Comparison of ENCODE assay signal across 12 cellular contexts in genomic region chr17:64502021-64502420, GRCh38. TPM values are rescaled to one million over a fixed set of nuclear protein-coding genes. Genes with fewer than 3 reads are reported as not detected.
DNase-seq lines count a peak whose midpoint lies in the region; ATAC-seq, FAIRE-seq and TF ChIP-seq lines count a peak whose summit lies in the region.
"Had no signal": no experiment of that assay in that cellular context is flagged by ENCODE, and none has a peak within 500 bp of the region (broad histone marks: within the 10 kb centered on the region; RNA-seq: fewer than 3 reads in every experiment).

No MANE protein-coding gene starts in this region.

- TF ChIP-seq EP300 in GM12878 (IDR thresholded peaks at IDR 0.05; ENCODE audit: borderline replicate concordance in 1 of 2, control insufficient read depth in 1 of 2, low read depth in 2 of 2, low read length in 2 of 2) = no peak

- in situ Hi-C loops in GM12878 (cut with MboI) = loop anchor here (10.0 kb wide), 2 partner anchors 143 to 657 kb away; partner anchors contain the start of gene SMARCD2

- peak overlapping the region; percentile 99 for H3K4me3 Mint-ChIP-seq in CD4-positive, alpha-beta T cell
- H3K4me3 Mint-ChIP-seq in HFFc6 = peak overlapping the region; percentile 98
- peak overlapping the region in 8 of 10 donors; percentile 16 to 100 (median 62) for H3K4me3 Mint-ChIP-seq in naive thymus-derived CD4-positive, alpha-beta T cell

- H3K27ac ChIP-seq in CD4-positive, alpha-beta T cell (ENCODE audit: low read depth, low read length) = no peak overlapping the region
- H3K27ac ChIP-seq in GM12878 (ENCODE audit: control insufficient read depth, insufficient read depth) = no peak overlapping the region
- peak overlapping the region; percentile 20 for H3K27ac ChIP-seq in naive thymus-derived CD4-positive, alpha-beta T cell (ENCODE audit: low read depth, low read length)
- H3K27ac ChIP-seq in Peyer's patch = peak overlapping the region in 1 of 4 donors; percentile 31

- H3K4me2 ChIP-seq in GM12878 (ENCODE audit: control insufficient read depth, insufficient read depth) = peak overlapping the region; percentile 74; the same call in 1 of the 2 replicates

- peaks cover 10% of the 10 kb centered on the region for H4K20me1 ChIP-seq in GM12878 (ENCODE audit: control insufficient read depth, insufficient read depth)

- no peaks in the 10 kb centered on the region for H3K27me3 ChIP-seq in CD4-positive, alpha-beta T cell (ENCODE audit: control insufficient read depth, insufficient read depth, low read length)
- H3K27me3 ChIP-seq in GM12878 (replicated peaks in 1 of 2; ENCODE audit: control insufficient read depth in 2 of 2, insufficient read depth in 2 of 2, low read length in 1 of 2) = no peaks in the 10 kb centered on the region
- no peaks in the 10 kb centered on the region for H3K27me3 ChIP-seq in naive thymus-derived CD4-positive, alpha-beta T cell (ENCODE audit: control insufficient read depth in 2 of 2, insufficient read depth in 2 of 2, low read length in 2 of 2)
- no peaks in the 10 kb centered on the region for H3K27me3 ChIP-seq in Peyer's patch
- H3K27me3 ChIP-seq: ascending aorta had no signal

- SMC1A ChIA-PET in GM12878 (lab: Charles Lee; ENCODE audit: uncharacterized antibody, unreplicated experiment) = interaction anchor here (0.9 to 1.2 kb wide), 3 partner anchors 13 to 147 kb away, joined by 3 to 5 read pairs (median 5); no protein-coding TSS in a partner anchor

- POLR2A ChIA-PET in CD4-positive, alpha-beta T cell (lab: Charles Lee) = interaction anchor here (1.0 to 7.4 kb wide), 5 partner anchors 8 to 148 kb away, joined by 3 to 453 read pairs (median 5); partner anchors contain the start of gene POLG2
- POLR2A ChIA-PET in GM12878 (lab: Charles Lee) = interaction anchor here (0.6 kb wide), 1 partner anchor 10 kb away, joined by 3 read pairs; no protein-coding TSS in a partner anchor
- POLR2A ChIA-PET in naive thymus-derived CD4-positive, alpha-beta T cell (lab: Charles Lee) = interaction anchor here (0.7 to 1.1 kb wide), 5 partner anchors 8 to 80 kb away, joined by 3 to 4 read pairs (median 3); no protein-coding TSS in a partner anchor

- no peaks in the 10 kb centered on the region for H3K9me3 Mint-ChIP-seq in CD4-positive, alpha-beta T cell
- peaks cover 13% of the 10 kb centered on the region for H3K9me3 Mint-ChIP-seq in HFFc6
- H3K9me3 Mint-ChIP-seq in naive thymus-derived CD4-positive, alpha-beta T cell = peaks cover 0 to 53% (median 0%) of the 10 kb centered on the region in 11 donors

- no peaks in the 10 kb centered on the region for H3K9me3 ChIP-seq in CD4-positive, alpha-beta T cell (ENCODE audit: control insufficient read depth, low read length)
- H3K9me3 ChIP-seq in GM12878 (replicated peaks; ENCODE audit: control insufficient read depth, insufficient read depth, low read length) = no peaks in the 10 kb centered on the region
- no peaks in the 10 kb centered on the region for H3K9me3 ChIP-seq in naive thymus-derived CD4-positive, alpha-beta T cell (ENCODE audit: control insufficient read depth in 2 of 3, low read length in 3 of 3)
- H3K9me3 ChIP-seq in Peyer's patch = no peaks in the 10 kb centered on the region
- H3K9me3 ChIP-seq: ascending aorta had no signal

- no peak overlapping the region for H2AFZ ChIP-seq in GM12878 (ENCODE audit: control insufficient read depth, low read depth, low read length)

- CTCF ChIA-PET in CD4-positive, alpha-beta T cell (lab: Charles Lee) = interaction anchor here (1.2 kb wide), 1 partner anchor 11 kb away, joined by 4 read pairs; no protein-coding TSS in a partner anchor
- CTCF ChIA-PET in GM12878 (lab: Yijun Ruan, JAX) = interaction anchor here (1.8 to 17.7 kb wide), 3 partner anchors 8 to 147 kb away, joined by 8 to 350 read pairs (median 89); partner anchors contain the start of gene POLG2
- CTCF ChIA-PET in naive thymus-derived CD4-positive, alpha-beta T cell (lab: Charles Lee) = interaction anchor here (1.0 to 1.2 kb wide), 2 partner anchors 81 to 82 kb away, joined by 4 to 8 read pairs; no protein-coding TSS in a partner anchor

- H3K79me2 ChIP-seq in GM12878 (ENCODE audit: control insufficient read depth, insufficient read depth, low read length) = peaks cover 64% of the 10 kb centered on the region

- H3K4me3 ChIP-seq in GM12878 (no peak overlapping the region), Peyer's patch (peak overlapping the region in 1 of 4 donors; percentile 0)
- H3K4me3 ChIP-seq in naive thymus-derived CD4-positive, alpha-beta T cell (ENCODE audit: low read length) = no peak overlapping the region

- RAD21 ChIA-PET in GM12878 (lab: Charles Lee; ENCODE audit: unreplicated experiment) = interaction anchor here (1.1 kb wide), 1 partner anchor 82 kb away, joined by 3 read pairs; no protein-coding TSS in a partner anchor

- no peak for DNase-seq in CD4-positive, alpha-beta T cell
- DNase-seq in HFFc6 (no peak), GM12878 (ENCODE audit: low read depth, low spot score) (no peak), NCI-H2227 (lab: John Stamatoyannopoulos, UW; ENCODE audit: unreplicated experiment) (no peak), Peyer's patch (no peak)
- DNase-seq in naive thymus-derived CD4-positive, alpha-beta T cell = peak in 3 of 9 donors; percentile 16 to 24 (median 17)
- no peak for DNase-seq in NK-92 treated with Interleukin-12 subunit alpha and Interleukin-12 subunit beta, amount 100 ng/mL, for 24 hours (lab: John Stamatoyannopoulos, UW)
- DNase-seq: KG1 had no signal

- H3K9ac ChIP-seq in GM12878 (ENCODE audit: control insufficient read depth, insufficient read depth, low read length) = no peak overlapping the region

- H3K4me1 Mint-ChIP-seq in CD4-positive, alpha-beta T cell (ENCODE audit: low read depth) = peaks cover 81% of the 10 kb centered on the region
- peaks cover 79% of the 10 kb centered on the region for H3K4me1 Mint-ChIP-seq in HFFc6 (ENCODE audit: low read depth)
- H3K4me1 Mint-ChIP-seq in naive thymus-derived CD4-positive, alpha-beta T cell = peaks cover 37 to 85% (median 75%) of the 10 kb centered on the region in 7 donors

- peaks cover 100% of the 10 kb centered on the region for H3K36me3 Mint-ChIP-seq in CD4-positive, alpha-beta T cell (ENCODE audit: low read depth)
- H3K36me3 Mint-ChIP-seq in HFFc6 (ENCODE audit: low read depth) = peaks cover 80% of the 10 kb centered on the region
- peaks cover 17 to 80% (median 57%) of the 10 kb centered on the region in 5 donors for H3K36me3 Mint-ChIP-seq in naive thymus-derived CD4-positive, alpha-beta T cell

- TF ChIP-seq CTCF in CD4-positive, alpha-beta T cell (IDR thresholded peaks at IDR 0.05) = no peak
- TF ChIP-seq CTCF in HFFc6 (IDR thresholded peaks at IDR 0.05) (no peak), GM12878 (IDR thresholded peaks at IDR 0.05 in 2 of 3, conservative IDR thresholded peaks at IDR 0.05 in 1 of 3; ENCODE audit: control insufficient read depth in 2 of 3, extremely low read depth in 1 of 3, insufficient read depth in 1 of 3, low read depth in 3 of 3, low read length in 3 of 3) (no peak), Peyer's patch (IDR thresholded peaks at IDR 0.05) (no peak)

- intact Hi-C loops in CD4-positive, alpha-beta T cell (cut with DNase I, micrococcal nuclease) = loop anchor here (10.0 kb wide), 2 partner anchors 357 to 477 kb away; partner anchors contain the start of gene ICAM2 (in 1 of the 2)
- intact Hi-C loops in GM12878 (cut with micrococcal nuclease; ENCODE audit: unreplicated experiment) = no loop called here
- intact Hi-C loops in naive thymus-derived CD4-positive, alpha-beta T cell (cut with micrococcal nuclease) = loop anchor here in 1 of 2 donors (10.0 kb wide), 1 partner anchor 413 kb away; the partner anchor contains the start of gene LRRC37A3

- WGBS in GM12878 (ENCODE audit: insufficient coverage, insufficient replicate concordance, low lambda C conversion rate, missing lambda C conversion rate) = 100% methylated on average over 3 of the region's 3 CpGs

- no peak for ATAC-seq in CD4-positive, alpha-beta T cell (ENCODE audit: poor library complexity)
- ATAC-seq in GM12878 (no peak), GM19351 (IDR thresholded peaks at IDR 0.05; ENCODE audit: unreplicated experiment) (no peak)
- ATAC-seq in naive thymus-derived CD4-positive, alpha-beta T cell = no peak
- ATAC-seq: activated CD4-positive, CD25-positive, alpha-beta regulatory T cell treated with anti-CD3 and anti-CD28 coated beads, Interleukin-2, amount 50 U/mL, for 24 hours had no signal

- no peak for TF ChIP-seq RAD21 in GM12878 (IDR thresholded peaks at IDR 0.05; ENCODE audit: insufficient read depth, low read depth, low read length)

- H3K36me3 ChIP-seq in GM12878 (ENCODE audit: control insufficient read depth in 2 of 2, insufficient read depth in 2 of 2, low read length in 1 of 2) (peaks cover 14 to 45% of the 10 kb centered on the region in 2 experiments), Peyer's patch (peaks cover 0 to 67% (median 6%) of the 10 kb centered on the region in 3 donors)
- peaks cover 51 to 80% (median 64%) of the 10 kb centered on the region in 3 experiments for H3K36me3 ChIP-seq in naive thymus-derived CD4-positive, alpha-beta T cell (ENCODE audit: control insufficient read depth in 2 of 3, insufficient read depth in 3 of 3, low read length in 3 of 3)

- FAIRE-seq in GM12878 (lab: Jason Lieb, UNC) = no peak
- FAIRE-seq: D721Med had no signal

- TF ChIP-seq POLR2A in GM12878 (IDR thresholded peaks at IDR 0.05; ENCODE audit: low read depth, low read length) (no peak), Peyer's patch (IDR thresholded peaks at IDR 0.05) (no peak)

- BruUV-seq in GM12878 (replicated peaks; lab: Mats Ljungman, UMichigan) = no TSS peak

- H3K27me3 Mint-ChIP-seq in CD4-positive, alpha-beta T cell = no peaks in the 10 kb centered on the region
- H3K27me3 Mint-ChIP-seq in HFFc6 (ENCODE audit: insufficient read depth) = peaks cover 43% of the 10 kb centered on the region
- peaks cover 0 to 11% (median 0%) of the 10 kb centered on the region in 5 donors for H3K27me3 Mint-ChIP-seq in naive thymus-derived CD4-positive, alpha-beta T cell

- peak overlapping the region; percentile 99 for H3K27ac Mint-ChIP-seq in CD4-positive, alpha-beta T cell
- peak overlapping the region; percentile 100 for H3K27ac Mint-ChIP-seq in HFFc6
- peak overlapping the region; percentile 51 to 100 (median 84) for H3K27ac Mint-ChIP-seq in naive thymus-derived CD4-positive, alpha-beta T cell

- H3K4me1 ChIP-seq in GM12878 (ENCODE audit: control insufficient read depth, insufficient read depth, low read length) (peaks cover 15% of the 10 kb centered on the region; the same call in 1 of the 2 replicates), Peyer's patch (peaks cover 0 to 62% (median 6%) of the 10 kb centered on the region in 4 donors)
- H3K4me1 ChIP-seq in naive thymus-derived CD4-positive, alpha-beta T cell (ENCODE audit: control insufficient read depth in 2 of 2, insufficient read depth in 2 of 2, low read length in 2 of 2) = peaks cover 35 to 46% of the 10 kb centered on the region in 2 donors

RNA-seq across cellular contexts. Expression of gene DDX5, which starts 4.1 kb away (rescaled TPM):
- total RNA-seq in CD4-positive, alpha-beta T cell = 1,000 to 10,000 TPM; 2,388 to 2,534 TPM
- total RNA-seq in HFFc6 (2021; fragmentation: NEBNext Ultra II Directional; extraction: Animal tissue kit (Norgen Biotek cat#: 25700)) = 100 to 1,000 TPM; 537 to 635 (median 600) TPM
- 814 and 838 TPM in 2 replicates for total RNA-seq in GM12878 (2013; cell fraction: nucleolus; rRNA removed)
- total RNA-seq in GM12878 (2014; rRNA removed) (257 and 299 TPM in 2 replicates), GM12878 (2014; rRNA removed; fragmentation: Illumina TruSeq; extraction: Trizol) (482 and 485 TPM in 2 replicates), GM12878 (2021) (713 and 715 TPM in 2 replicates), Peyer's patch (1,000 to 10,000 TPM in 1 of 4 donors, 100 to 1,000 TPM in 3; 381 to 1,017 (median 503) TPM)
- polyA plus RNA-seq in GM12878 (2011; ENCODE audit: low read depth) = 329 TPM
- polyA plus RNA-seq in GM12878 (2011; rRNA removed) (766 and 1,007 TPM in 2 replicates), GM12878 (2014; fragmentation: Illumina TruSeq; extraction: Trizol) (689 and 910 TPM in 2 replicates), GM12878 (2014; fragmentation: Nextera tagmentation; extraction: Ambion mirVana) (100 to 1,000 TPM; 530 to 888 TPM), GM12878 (2014; rRNA removed) (1,062 and 1,423 TPM in 2 replicates), GM12878 (2016; fragmentation: Nextera tagmentation; extraction: Ambion mirVana) (100 to 1,000 TPM; 723 to 740 TPM)
- 509 and 785 TPM in 2 replicates for polyA plus RNA-seq in GM12878 (2011; cell fraction: cytosol; rRNA removed)
- 2,281 and 3,127 TPM in 2 replicates for polyA plus RNA-seq in GM12878 (2011; cell fraction: nucleus; rRNA removed)
- 326 and 388 TPM in 2 replicates for polyA plus RNA-seq in GM12878 (2012)
- polyA minus RNA-seq in GM12878 (2011; rRNA and poly(A)+ RNA removed) = 294 and 317 TPM in 2 replicates
- polyA minus RNA-seq in GM12878 (2011; cell fraction: cytosol; rRNA and poly(A)+ RNA removed) = 228 and 246 TPM in 2 replicates
- polyA minus RNA-seq in GM12878 (2011; cell fraction: nucleus; rRNA and poly(A)+ RNA removed) = 742 and 1,263 TPM in 2 replicates
- total RNA-seq in naive thymus-derived CD4-positive, alpha-beta T cell = 1,000 to 10,000 TPM in 4 of 5 experiments, 100 to 1,000 TPM in 1; 781 to 2,704 (median 1,632) TPM
- polyA plus RNA-seq in naive thymus-derived CD4-positive, alpha-beta T cell = 1,000 to 10,000 TPM; 1,423 to 1,510 TPM

RNA-seq across cellular contexts. Expression of gene CEP95, which starts 4.8 kb away (rescaled TPM):
- total RNA-seq in CD4-positive, alpha-beta T cell = 100 to 1,000 TPM; 256 to 269 TPM
- 10 to 100 TPM in 5 of 6 experiments, 1 to 10 TPM in 1; 9.0 to 13.0 (median 11.5) TPM for total RNA-seq in HFFc6 (2021; fragmentation: NEBNext Ultra II Directional; extraction: Animal tissue kit (Norgen Biotek cat#: 25700))
- 185 and 189 TPM in 2 replicates for total RNA-seq in GM12878 (2013; cell fraction: nucleolus; rRNA removed)
- total RNA-seq in GM12878 (2014; rRNA removed) (28.4 and 31.3 TPM in 2 replicates), GM12878 (2014; rRNA removed; fragmentation: Illumina TruSeq; extraction: Trizol) (35.1 and 36.6 TPM in 2 replicates), GM12878 (2021) (25.0 and 27.8 TPM in 2 replicates), Peyer's patch (100 to 1,000 TPM in 1 of 4 donors, 10 to 100 TPM in 3; 51.1 to 187 (median 79.4) TPM)
- polyA plus RNA-seq in GM12878 (2011; ENCODE audit: low read depth) = 30.9 TPM
- polyA plus RNA-seq in GM12878 (2011; rRNA removed) (54.9 and 76.9 TPM in 2 replicates), GM12878 (2014; fragmentation: Illumina TruSeq; extraction: Trizol) (37.2 and 41.8 TPM in 2 replicates), GM12878 (2014; fragmentation: Nextera tagmentation; extraction: Ambion mirVana) (10 to 100 TPM; 17.7 to 22.6 TPM), GM12878 (2014; rRNA removed) (32.9 and 36.6 TPM in 2 replicates), GM12878 (2016; fragmentation: Nextera tagmentation; extraction: Ambion mirVana) (10 to 100 TPM; 24.7 to 25.5 TPM)
- polyA plus RNA-seq in GM12878 (2011; cell fraction: cytosol; rRNA removed) = 14.0 and 14.4 TPM in 2 replicates
- 89.8 and 130 TPM in 2 replicates for polyA plus RNA-seq in GM12878 (2011; cell fraction: nucleus; rRNA removed)
- polyA plus RNA-seq in GM12878 (2012) = 37.3 and 43.4 TPM in 2 replicates
- 29.8 and 30.0 TPM in 2 replicates for polyA minus RNA-seq in GM12878 (2011; rRNA and poly(A)+ RNA removed)
- polyA minus RNA-seq in GM12878 (2011; cell fraction: cytosol; rRNA and poly(A)+ RNA removed) = 10.2 and 22.7 TPM in 2 replicates
- 38.3 and 61.3 TPM in 2 replicates for polyA minus RNA-seq in GM12878 (2011; cell fraction: nucleus; rRNA and poly(A)+ RNA removed)
- total RNA-seq in naive thymus-derived CD4-positive, alpha-beta T cell = 100 to 1,000 TPM in 4 of 5 experiments, 10 to 100 TPM in 1; 46.7 to 192 (median 115) TPM
- 10 to 100 TPM; 11.3 to 16.6 TPM for polyA plus RNA-seq in naive thymus-derived CD4-positive, alpha-beta T cell

RNA-seq across cellular contexts. Expression of gene POLG2, which starts 5.2 kb away (rescaled TPM):
- total RNA-seq in CD4-positive, alpha-beta T cell = 10 to 100 TPM; 32.8 to 34.1 TPM
- 10 to 100 TPM in 1 of 6 experiments, 1 to 10 TPM in 5; 6.5 to 11.8 (median 7.3) TPM for total RNA-seq in HFFc6 (2021; fragmentation: NEBNext Ultra II Directional; extraction: Animal tissue kit (Norgen Biotek cat#: 25700))
- total RNA-seq in GM12878 (2013; cell fraction: nucleolus; rRNA removed) = 67.1 and 73.4 TPM in 2 replicates
- 17.1 and 18.0 TPM in 2 replicates for total RNA-seq in GM12878 (2014; rRNA removed)
- total RNA-seq in GM12878 (2014; rRNA removed; fragmentation: Illumina TruSeq; extraction: Trizol) = 22.0 and 22.8 TPM in 2 replicates
- total RNA-seq in GM12878 (2021) = 20.6 and 27.3 TPM in 2 replicates
- 11.2 TPM for polyA plus RNA-seq in GM12878 (2011; ENCODE audit: low read depth)
- 24.8 and 32.9 TPM in 2 replicates for polyA plus RNA-seq in GM12878 (2011; rRNA removed)
- polyA plus RNA-seq in GM12878 (2011; cell fraction: cytosol; rRNA removed) = 10.6 and 12.0 TPM in 2 replicates
- 28.2 and 31.3 TPM in 2 replicates for polyA plus RNA-seq in GM12878 (2011; cell fraction: nucleus; rRNA removed)
- polyA plus RNA-seq in GM12878 (2012) = 17.8 and 18.2 TPM in 2 replicates
- 22.4 and 24.9 TPM in 2 replicates for polyA plus RNA-seq in GM12878 (2014; fragmentation: Illumina TruSeq; extraction: Trizol)
- polyA plus RNA-seq in GM12878 (2014; fragmentation: Nextera tagmentation; extraction: Ambion mirVana) = 10 to 100 TPM; 10.2 to 13.5 TPM
- polyA plus RNA-seq in GM12878 (2014; rRNA removed) = 22.3 and 27.7 TPM in 2 replicates
- 10 to 100 TPM; 22.1 to 26.7 TPM for polyA plus RNA-seq in GM12878 (2016; fragmentation: Nextera tagmentation; extraction: Ambion mirVana)
- 10.4 and 12.3 TPM in 2 replicates for polyA minus RNA-seq in GM12878 (2011; rRNA and poly(A)+ RNA removed)
- polyA minus RNA-seq in GM12878 (2011; cell fraction: cytosol; rRNA and poly(A)+ RNA removed) = 4.7 and 9.5 TPM in 2 replicates
- 19.0 and 23.3 TPM in 2 replicates for polyA minus RNA-seq in GM12878 (2011; cell fraction: nucleus; rRNA and poly(A)+ RNA removed)
- 10 to 100 TPM; 34.5 to 69.6 (median 41.9) TPM for total RNA-seq in naive thymus-derived CD4-positive, alpha-beta T cell
- 1 to 10 TPM; 7.4 to 8.2 TPM for polyA plus RNA-seq in naive thymus-derived CD4-positive, alpha-beta T cell
- 10 to 100 TPM in 2 of 4 donors, 1 to 10 TPM in 2; 3.5 to 33.0 (median 11.0) TPM for total RNA-seq in Peyer's patch

RNA-seq across cellular contexts. Expression of gene MILR1, which starts 53.1 kb away (rescaled TPM):
- total RNA-seq in CD4-positive, alpha-beta T cell = under 1 TPM in 1 of 2 experiments, not detected in 1; 0.30 TPM
- 1 to 10 TPM in 4 of 6 experiments, under 1 TPM in 2; 0.61 to 2.5 (median 1.5) TPM for total RNA-seq in HFFc6 (2021; fragmentation: NEBNext Ultra II Directional; extraction: Animal tissue kit (Norgen Biotek cat#: 25700))
- 8.4 and 8.8 TPM in 2 replicates for total RNA-seq in GM12878 (2013; cell fraction: nucleolus; rRNA removed)
- total RNA-seq in GM12878 (2014; rRNA removed) = 15.4 and 17.8 TPM in 2 replicates
- total RNA-seq in GM12878 (2014; rRNA removed; fragmentation: Illumina TruSeq; extraction: Trizol) = 24.0 and 24.6 TPM in 2 replicates
- total RNA-seq in GM12878 (2021) = 13.2 and 16.7 TPM in 2 replicates
- polyA plus RNA-seq in GM12878 (2011; ENCODE audit: low read depth) = 3.6 TPM
- 2.0 and 2.4 TPM in 2 replicates for polyA plus RNA-seq in GM12878 (2011; rRNA removed)
- 2.1 and 3.8 TPM in 2 replicates for polyA plus RNA-seq in GM12878 (2011; cell fraction: cytosol; rRNA removed)
- polyA plus RNA-seq in GM12878 (2011; cell fraction: nucleus; rRNA removed) = 0.94 and 3.6 TPM in 2 replicates
- 3.4 and 5.0 TPM in 2 replicates for polyA plus RNA-seq in GM12878 (2012)
- 47.2 and 54.1 TPM in 2 replicates for polyA plus RNA-seq in GM12878 (2014; fragmentation: Illumina TruSeq; extraction: Trizol)
- 10 to 100 TPM; 16.2 to 25.0 TPM for polyA plus RNA-seq in GM12878 (2014; fragmentation: Nextera tagmentation; extraction: Ambion mirVana)
- 16.4 and 19.2 TPM in 2 replicates for polyA plus RNA-seq in GM12878 (2014; rRNA removed)
- polyA plus RNA-seq in GM12878 (2016; fragmentation: Nextera tagmentation; extraction: Ambion mirVana) = 1 to 10 TPM; 2.8 to 4.3 TPM
- polyA minus RNA-seq in GM12878 (2011; rRNA and poly(A)+ RNA removed) = 1.9 and 3.1 TPM in 2 replicates
- polyA minus RNA-seq in GM12878 (2011; cell fraction: cytosol; rRNA and poly(A)+ RNA removed) = not detected in 2 replicates
- 0.67 and 0.85 TPM in 2 replicates for polyA minus RNA-seq in GM12878 (2011; cell fraction: nucleus; rRNA and poly(A)+ RNA removed)
- total RNA-seq in naive thymus-derived CD4-positive, alpha-beta T cell = 10 to 100 TPM in 1 of 5 experiments, 1 to 10 TPM in 4; 1.1 to 17.9 (median 1.6) TPM
- not detected for polyA plus RNA-seq in naive thymus-derived CD4-positive, alpha-beta T cell
- total RNA-seq in Peyer's patch = 10 to 100 TPM in 1 of 4 donors, 1 to 10 TPM in 2, not detected in 1; 3.3 to 10.7 (median 5.6) TPM
